ENCODE assay signal across 12 cellular contexts in genomic region chr16:75486666-75487313, GRCh38. TPM values are rescaled to one million over a fixed set of nuclear protein-coding genes. Genes with fewer than 3 reads are reported as not detected.
A peak's percentile ranks its signal among the peaks of the same experiment; 100 is the strongest.
DNase-seq lines count a peak whose midpoint lies in the region; ATAC-seq and TF ChIP-seq lines count a peak whose summit lies in the region.
"Had no signal": no experiment of that assay in that cellular context is flagged by ENCODE, and none has a peak within 500 bp of the region (broad histone marks: within the 10 kb centered on the region; RNA-seq: fewer than 3 reads in every experiment).

No MANE protein-coding gene starts in this region.

- ATAC-seq in GM18502 (IDR thresholded peaks at IDR 0.05; ENCODE audit: poor library complexity, unreplicated experiment), result peak; percentile 55
- ATAC-seq in HG03039 (IDR thresholded peaks at IDR 0.05; ENCODE audit: unreplicated experiment), result peak; percentile 70
- no peak for ATAC-seq in body of pancreas

- TF ChIP-seq CTCF in GM20000 (IDR thresholded peaks at IDR 0.05; ENCODE audit: extremely low read depth, missing control alignments) (no peak), mammary epithelial cell (conservative IDR thresholded peaks at IDR 0.05 in 1 of 2, IDR thresholded peaks at IDR 0.05 in 1 of 2; ENCODE audit: extremely low read depth in 1 of 2, insufficient read depth in 1 of 2, low read depth in 1 of 2, low read length in 2 of 2) (no peak), body of pancreas (IDR thresholded peaks at IDR 0.05) (no peak), MM.1S (IDR thresholded peaks at IDR 0.05; ENCODE audit: low read length) (no peak)

- H3K4me2 ChIP-seq in mammary epithelial cell (ENCODE audit: insufficient read depth, low read depth, low read length) (peak overlapping the region; percentile 9), MM.1S (ENCODE audit: low read depth, low read length) (no peak overlapping the region)

- no peaks in the 10 kb centered on the region for H3K9me2 ChIP-seq in MM.1S (replicated peaks; ENCODE audit: insufficient read depth, low read length)

- H3K4me1 ChIP-seq in mammary epithelial cell (ENCODE audit: insufficient read depth, low read length), result peaks cover 45% of the 10 kb centered on the region
- H3K4me1 ChIP-seq in body of pancreas, result no peaks in the 10 kb centered on the region
- H3K4me1 ChIP-seq in MM.1S (ENCODE audit: low read length), result 0 out of 2 replicates have a peak, but pooled peaks cover 14% of the 10 kb centered on the region
- H3K4me1 ChIP-seq: tibial nerve had no signal

- H2AFZ ChIP-seq in mammary epithelial cell (ENCODE audit: low read depth, low read length), result no peak overlapping the region
- no peak overlapping the region for H2AFZ ChIP-seq in MM.1S (ENCODE audit: low read length)

- H3K4me3 ChIP-seq in mammary epithelial cell (replicated peaks in 1 of 3; ENCODE audit: insufficient read depth in 1 of 3, low read depth in 2 of 3, low read length in 3 of 3) (no peak overlapping the region), body of pancreas (no peak overlapping the region), MM.1S (ENCODE audit: low read length) (no peak overlapping the region)
- H3K4me3 ChIP-seq: tibial nerve had no signal

- TF ChIP-seq POLR2A in body of pancreas (IDR thresholded peaks at IDR 0.05), result no peak

- WGBS in mammary epithelial cell (ENCODE audit: low coverage, missing lambda C conversion rate), result 100% methylated on average over 2 of the region's 2 CpGs
- WGBS in body of pancreas, 2 donors, result 71 to 85% methylated on average over 2 of the region's 2 CpGs

- H3K27ac ChIP-seq in mammary epithelial cell (ENCODE audit: insufficient read depth, low read depth, low read length) (no peak overlapping the region), body of pancreas (no peak overlapping the region), MM.1S (ENCODE audit: low read length) (no peak overlapping the region)
- H3K27ac ChIP-seq: foreskin keratinocyte, tibial nerve had no signal

- peak; percentile 67 for DNase-seq in GM20000 (ENCODE audit: low spot score)
- DNase-seq in mammary epithelial cell, result peak; percentile 32
- no peak for DNase-seq in NCI-H1417 (lab: John Stamatoyannopoulos, UW)
- DNase-seq in body of pancreas, result no peak
- DNase-seq in MM.1S, result no peak
- DNase-seq in T-helper 9 cell, result no peak
- DNase-seq: cerebellar nuclear complex had no signal

- no peaks in the 10 kb centered on the region for H3F3A ChIP-seq in MM.1S (ENCODE audit: insufficient read depth, low read length)

- BruUV-seq in mammary epithelial cell (replicated peaks; lab: Mats Ljungman, UMichigan), result no TSS peak

- H3K27me3 ChIP-seq in mammary epithelial cell (ENCODE audit: insufficient read depth, low read length) (no peaks in the 10 kb centered on the region), body of pancreas (no peaks in the 10 kb centered on the region), MM.1S (replicated peaks; ENCODE audit: insufficient read depth, low read length) (no peaks in the 10 kb centered on the region)
- H3K27me3 ChIP-seq: foreskin keratinocyte, tibial nerve had no signal

- in situ Hi-C loops in mammary epithelial cell (cut with MboI; ENCODE audit: low sequenced_read_pairs in 2 of 2), result no loop called here

- H3K79me2 ChIP-seq in mammary epithelial cell (ENCODE audit: insufficient read depth, low read length), result no peaks in the 10 kb centered on the region
- H3K79me2 ChIP-seq in MM.1S (ENCODE audit: low read length), result no peaks in the 10 kb centered on the region

- dilution Hi-C loops in mammary epithelial cell (cut with HindIII; ENCODE audit: low sequenced_read_pairs), result no loop called here

- no peaks in the 10 kb centered on the region for H3K9me3 ChIP-seq in mammary epithelial cell (replicated peaks; ENCODE audit: insufficient read depth, low read length)
- no peaks in the 10 kb centered on the region for H3K9me3 ChIP-seq in body of pancreas
- no peaks in the 10 kb centered on the region for H3K9me3 ChIP-seq in MM.1S (replicated peaks; ENCODE audit: insufficient read depth, low read length)
- H3K9me3 ChIP-seq: tibial nerve had no signal

- H4K20me1 ChIP-seq in mammary epithelial cell (ENCODE audit: insufficient read depth, low read length) (no peaks in the 10 kb centered on the region), MM.1S (ENCODE audit: insufficient read depth, low read length) (no peaks in the 10 kb centered on the region)

- H3K36me3 ChIP-seq in mammary epithelial cell (ENCODE audit: insufficient read depth, low read length), result no peaks in the 10 kb centered on the region
- no peaks in the 10 kb centered on the region for H3K36me3 ChIP-seq in body of pancreas (replicated peaks in 1 of 2; ENCODE audit: insufficient read depth in 1 of 2, low read depth in 2 of 2)
- no peaks in the 10 kb centered on the region for H3K36me3 ChIP-seq in MM.1S (replicated peaks; ENCODE audit: insufficient read depth, low read length)
- H3K36me3 ChIP-seq: tibial nerve had no signal

- intact Hi-C loops in mammary epithelial cell (cut with micrococcal nuclease) (loop anchor here (1.0 kb wide), 2 partner anchors 22 to 31 kb away; partner anchors contain the start of gene TMEM170A), body of pancreas (cut with DNase I) (no loop called here)

- H3K9ac ChIP-seq in mammary epithelial cell (ENCODE audit: insufficient read depth, low read length), result no peak overlapping the region
- no peak overlapping the region for H3K9ac ChIP-seq in MM.1S (ENCODE audit: low read length)

- CTCF ChIA-PET in mammary epithelial cell (lab: Charles Lee; ENCODE audit: low non-redundant PET), result no interaction called here

RNA-seq across cellular contexts. Expression of gene CHST6, which starts 8.5 kb away (rescaled TPM):
- 1 to 10 TPM; 1.3 to 8.0 TPM for total RNA-seq in mammary epithelial cell
- 4.7 TPM for polyA plus RNA-seq in mammary epithelial cell
- polyA minus RNA-seq in mammary epithelial cell, result 7.5 TPM
- total RNA-seq in body of pancreas, result under 1 TPM in 1 of 2 donors, not detected in 1; under 0.01 TPM

RNA-seq across cellular contexts. Expression of gene TMEM170A, which starts 22.3 kb away (rescaled TPM):
- total RNA-seq in mammary epithelial cell (10 to 100 TPM; 12.5 to 15.6 TPM), body of pancreas (10 to 100 TPM; 17.1 TPM)
- polyA plus RNA-seq in mammary epithelial cell, result 12.2 TPM
- 33.8 TPM for polyA minus RNA-seq in mammary epithelial cell

RNA-seq across cellular contexts. Expression of gene CHST5, which starts 49.1 kb away (rescaled TPM):
- total RNA-seq in mammary epithelial cell (under 1 TPM; 0.17 to 0.24 TPM), body of pancreas (not detected)
- 0.01 TPM for polyA plus RNA-seq in mammary epithelial cell
- polyA minus RNA-seq in mammary epithelial cell, result not detected
- total RNA-seq: posterior vena cava had no signal
- polyA plus RNA-seq: foreskin keratinocyte had no signal

RNA-seq across cellular contexts. Expression of gene CFDP1, which starts 53.5 kb away (rescaled TPM):
- total RNA-seq in mammary epithelial cell, result 10 to 100 TPM; 18.0 to 35.9 TPM
- polyA plus RNA-seq in mammary epithelial cell, result 18.1 TPM
- polyA minus RNA-seq in mammary epithelial cell, result 44.1 TPM
- total RNA-seq in body of pancreas, result 10 to 100 TPM; 34.0 to 65.3 TPM

Comparison
In these comparisons a context has a peak if more than half of its experiments do, and no peak if none do; other contexts are left out.
1. DNase-seq: peak in GM20000 (single experiment) and mammary epithelial cell (single experiment); none in NCI-H1417 (0 of 3), body of pancreas (0 of 4), MM.1S (single experiment) and T-helper 9 cell (single experiment).